8 cellular contexts compared by ENCODE assay signal in the genomic region with DNA sequence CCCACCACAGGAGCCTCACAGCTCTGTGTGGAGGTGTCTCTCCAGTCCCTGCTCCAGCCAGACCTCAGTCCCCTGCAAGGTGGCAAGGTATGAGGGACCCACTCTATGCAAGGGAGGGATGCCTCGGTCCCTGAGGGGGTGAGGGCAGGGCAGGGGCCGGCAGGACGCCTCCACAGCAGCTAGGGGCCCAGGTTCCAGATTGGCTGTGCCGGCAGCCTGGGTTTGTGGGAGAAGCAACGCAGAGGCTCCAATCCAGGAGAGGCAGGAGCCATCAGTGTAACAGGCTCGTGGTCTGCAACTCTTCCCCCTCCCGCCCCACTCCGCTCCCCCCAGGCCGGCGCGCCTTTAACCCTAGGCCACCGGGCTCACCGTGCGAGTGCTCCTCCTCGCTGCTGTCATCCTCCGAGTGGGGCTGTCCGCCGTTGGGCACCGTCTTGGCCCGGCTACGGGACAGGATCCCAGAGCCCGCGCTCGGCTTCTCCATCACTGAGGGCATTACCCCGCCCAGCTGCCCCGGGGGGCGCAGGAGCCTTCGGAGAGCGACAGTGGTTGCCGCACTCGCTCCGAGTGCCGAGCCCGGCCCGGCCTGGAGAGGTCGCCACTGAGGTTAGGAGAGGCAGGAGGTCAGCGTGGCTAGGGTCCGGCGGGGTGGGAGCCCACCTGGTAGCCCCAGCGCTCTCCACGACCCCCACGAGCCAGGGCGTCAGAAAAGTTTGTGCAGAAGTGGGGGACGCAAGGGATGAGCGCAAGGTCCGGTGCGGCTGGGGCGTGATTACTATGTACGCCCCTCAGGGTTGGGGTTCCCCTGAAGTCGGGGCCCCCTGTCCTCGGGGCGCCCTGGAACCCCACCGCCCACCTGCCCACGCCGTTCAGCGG. TPM values are rescaled to one million over a fixed set of nuclear protein-coding genes. Genes with fewer than 3 reads are reported as not detected.
A peak's percentile ranks its signal among the peaks of the same experiment; 100 is the strongest.
DNase-seq lines count a peak whose midpoint lies in the region; ATAC-seq and TF ChIP-seq lines count a peak whose summit lies in the region.

No MANE protein-coding gene starts in this region.

- H3K4me3 ChIP-seq in heart left ventricle (peak overlapping the region in 11 of 12 donors; percentile 30 to 69 (median 57)), sigmoid colon (peak overlapping the region; percentile 10 to 58 (median 51))

- no peak overlapping the region for H3K27ac Mint-ChIP-seq in activated naive CD4-positive, alpha-beta T cell treated with anti-CD3 and anti-CD28 coated beads for 36 hours

- TF ChIP-seq CTCF in heart left ventricle (IDR thresholded peaks at IDR 0.05) = peak; percentile 29 to 71 (median 54)
- peak in 3 of 4 experiments; percentile 45 to 50 (median 48) for TF ChIP-seq CTCF in sigmoid colon (IDR thresholded peaks at IDR 0.05)

- no peak for TF ChIP-seq POLR2A in heart left ventricle (IDR thresholded peaks at IDR 0.05)
- no peak for TF ChIP-seq POLR2A in sigmoid colon (IDR thresholded peaks at IDR 0.05)

- 2 to 6% (median 3%) methylated on average over 23 to 56 of the region's 56 CpGs for WGBS in heart left ventricle, 4 donors
- WGBS in sigmoid colon, 2 donors = 2 to 6% methylated on average over 56 of the region's 56 CpGs

- intact Hi-C loops in activated naive CD4-positive, alpha-beta T cell treated with anti-CD3 and anti-CD28 coated beads for 36 hours (cut with micrococcal nuclease) = loop anchor here (5.0 kb wide), 1 partner anchor 71 kb away; the partner anchor contains the start of gene OTUB1
- intact Hi-C loops in heart left ventricle (cut with DNase I) = loop anchor here in 3 of 10 donors (2.0 to 5.0 kb wide), 2 partner anchors 44 to 77 kb away; partner anchors contain the start of gene MARK2 (in 2 of the 3)
- intact Hi-C loops in sigmoid colon (cut with DNase I) = no loop called here

- H3K27ac ChIP-seq in heart left ventricle (peak overlapping the region in 10 of 12 donors; percentile 47 to 99 (median 90)), sigmoid colon (peak overlapping the region; percentile 79 to 92 (median 84))

- H3K9me3 ChIP-seq in heart left ventricle (no peaks in the 10 kb centered on the region), sigmoid colon (no peaks in the 10 kb centered on the region)

- H3K4me1 Mint-ChIP-seq in activated naive CD4-positive, alpha-beta T cell treated with anti-CD3 and anti-CD28 coated beads for 36 hours (ENCODE audit: low read depth) = peaks cover 15% of the 10 kb centered on the region

- no peaks in the 10 kb centered on the region for H3K36me3 Mint-ChIP-seq in activated naive CD4-positive, alpha-beta T cell treated with anti-CD3 and anti-CD28 coated beads for 36 hours (ENCODE audit: low read depth)

- H3K27me3 Mint-ChIP-seq in activated naive CD4-positive, alpha-beta T cell treated with anti-CD3 and anti-CD28 coated beads for 36 hours (ENCODE audit: low read depth) = no peaks in the 10 kb centered on the region

- CTCF ChIA-PET in activated naive CD4-positive, alpha-beta T cell treated with anti-CD3 and anti-CD28 coated beads for 36 hours (lab: Charles Lee) = interaction anchor here (0.5 to 8.0 kb wide), 5 partner anchors 8 to 79 kb away, joined by 3 to 41 read pairs (median 5); no protein-coding TSS in a partner anchor

- peak; percentile 16 for DNase-seq in stimulated activated CD4-positive, alpha-beta T cell treated with anti-CD3 and anti-CD28 coated beads, Interleukin-1b, Interleukin-23, amount 100 ng/mL, for 48 hours
- DNase-seq in stimulated activated CD4-positive, alpha-beta T cell treated with anti-CD3 and anti-CD28 coated beads, Interleukin-12 subunit alpha, Interleukin-12 subunit beta, amount 100 ng/mL, for 4 hours = no peak
- DNase-seq in NCI-H2171 (lab: John Stamatoyannopoulos, UW) (peak; percentile 60), heart left ventricle (peak in 4 of 5 donors; percentile 53 to 78 (median 65)), sigmoid colon (no peak), HPDE6-E6E7 (ENCODE audit: extremely low spot score) (no peak)
- DNase-seq in activated naive CD4-positive, alpha-beta T cell treated with anti-CD3 and anti-CD28 coated beads for 36 hours = peak; percentile 53

- H3K4me1 ChIP-seq in heart left ventricle (peaks cover 7 to 63% (median 55%) of the 10 kb centered on the region in 12 donors), sigmoid colon (peaks cover 2 to 58% (median 54%) of the 10 kb centered on the region in 4 donors)

- ATAC-seq in heart left ventricle = no peak
- ATAC-seq in HG03196 (IDR thresholded peaks at IDR 0.05; ENCODE audit: unreplicated experiment) = no peak

- no peak for TF ChIP-seq EP300 in sigmoid colon (IDR thresholded peaks at IDR 0.05)

- H3K27me3 ChIP-seq in heart left ventricle (peaks cover 0 to 21% (median 0%) of the 10 kb centered on the region in 9 donors), sigmoid colon (no peaks in the 10 kb centered on the region)

- peak overlapping the region; percentile 79 for H3K4me3 Mint-ChIP-seq in activated naive CD4-positive, alpha-beta T cell treated with anti-CD3 and anti-CD28 coated beads for 36 hours

- H3K36me3 ChIP-seq in heart left ventricle (peaks cover 0 to 2% (median 0%) of the 10 kb centered on the region in 9 donors), sigmoid colon (no peaks in the 10 kb centered on the region)

- no peaks in the 10 kb centered on the region for H3K9me3 Mint-ChIP-seq in activated naive CD4-positive, alpha-beta T cell treated with anti-CD3 and anti-CD28 coated beads for 36 hours

RNA-seq across cellular contexts. Expression of gene RCOR2, which starts 0.8 kb away (rescaled TPM):
- under 1 TPM; 0.17 to 0.19 TPM for total RNA-seq in activated naive CD4-positive, alpha-beta T cell treated with anti-CD3 and anti-CD28 coated beads for 36 hours
- total RNA-seq in heart left ventricle (1 to 10 TPM; 1.9 to 5.7 (median 4.2) TPM), sigmoid colon (under 1 TPM; 0.49 to 0.83 (median 0.70) TPM)
- polyA plus RNA-seq in heart left ventricle (1 to 10 TPM; 3.8 to 4.8 TPM), sigmoid colon (1 to 10 TPM in 1 of 3 donors, under 1 TPM in 2; 0.60 to 2.4 (median 0.69) TPM)

RNA-seq across cellular contexts. Expression of gene NAA40, which starts 22.6 kb away (rescaled TPM):
- 10 to 100 TPM; 10.3 to 13.2 TPM for total RNA-seq in activated naive CD4-positive, alpha-beta T cell treated with anti-CD3 and anti-CD28 coated beads for 36 hours
- total RNA-seq in heart left ventricle = 10 to 100 TPM in 8 of 9 donors, 1 to 10 TPM in 1; 9.7 to 26.1 (median 18.8) TPM
- polyA plus RNA-seq in heart left ventricle = 10 to 100 TPM; 19.6 to 19.9 TPM
- total RNA-seq in sigmoid colon = 10 to 100 TPM in 1 of 4 donors, 1 to 10 TPM in 3; 5.4 to 18.0 (median 6.8) TPM
- polyA plus RNA-seq in sigmoid colon = 10 to 100 TPM in 2 of 3 donors, 1 to 10 TPM in 1; 7.2 to 22.9 (median 11.1) TPM

RNA-seq across cellular contexts. Expression of gene COX8A, which starts 58.2 kb away (rescaled TPM):
- total RNA-seq in activated naive CD4-positive, alpha-beta T cell treated with anti-CD3 and anti-CD28 coated beads for 36 hours = 100 to 1,000 TPM; 669 to 675 TPM
- total RNA-seq in heart left ventricle (1,000 to 10,000 TPM in 4 of 9 donors, 100 to 1,000 TPM in 5; 673 to 1,925 (median 988) TPM), sigmoid colon (100 to 1,000 TPM; 419 to 659 (median 577) TPM)
- polyA plus RNA-seq in heart left ventricle (1,000 to 10,000 TPM; 2,141 to 2,448 TPM), sigmoid colon (1,000 to 10,000 TPM; 1,536 to 1,691 (median 1,674) TPM)

Comparison
In these comparisons a context has a peak if more than half of its experiments do, and no peak if none do; other contexts are left out.
1. DNase-seq: peak in stimulated activated CD4-positive, alpha-beta T cell treated with anti-CD3 and anti-CD28 coated beads, Interleukin-1b, Interleukin-23, amount 100 ng/mL, for 48 hours (single experiment), NCI-H2171 (single experiment), activated naive CD4-positive, alpha-beta T cell treated with anti-CD3 and anti-CD28 coated beads for 36 hours (single experiment) and heart left ventricle (4 of 5); none in stimulated activated CD4-positive, alpha-beta T cell treated with anti-CD3 and anti-CD28 coated beads, Interleukin-12 subunit alpha, Interleukin-12 subunit beta, amount 100 ng/mL, for 4 hours (single experiment), sigmoid colon (single experiment) and HPDE6-E6E7 (single experiment).